ENCODE assay signal across 2 cellular contexts in genomic region chr17:79922161-79922569, GRCh38.
TF ChIP-seq lines count a peak whose summit lies in the region.

No MANE protein-coding gene starts in this region.

TF ChIP-seq in HepG2, 621 proteins besides CTCF, POLR2A, EP300 and RAD21:
- TF ChIP-seq TOPORS (CRISPR knock-in tag; IDR thresholded peaks at IDR 0.05), result no peak
- TF ChIP-seq ZNF879 (CRISPR knock-in tag; IDR thresholded peaks at IDR 0.05), result no peak
- TF ChIP-seq ZNF331 (CRISPR knock-in tag; IDR thresholded peaks at IDR 0.05), result no peak
- peak; percentile 61 for TF ChIP-seq BCL6 (CRISPR knock-in tag; IDR thresholded peaks at IDR 0.05)
- TF ChIP-seq MED13 (CRISPR knock-in tag; IDR thresholded peaks at IDR 0.05), result no peak
- no peak for TF ChIP-seq KAT2B (IDR thresholded peaks at IDR 0.05; ENCODE audit: borderline replicate concordance, low read depth, low read length)
- TF ChIP-seq FOXO1 (CRISPR knock-in tag; IDR thresholded peaks at IDR 0.05), result no peak
- TF ChIP-seq ZBTB20 (CRISPR knock-in tag; IDR thresholded peaks at IDR 0.05; ENCODE audit: borderline replicate concordance, low read depth), result no peak
- TF ChIP-seq FUBP1 (CRISPR knock-in tag; IDR thresholded peaks at IDR 0.05; ENCODE audit: borderline replicate concordance), result no peak
- 0 out of 2 replicates have a peak, but pooled peaks have one; percentile 38 for TF ChIP-seq ZNF740 (CRISPR knock-in tag; IDR thresholded peaks at IDR 0.05)
- TF ChIP-seq ZSCAN21 (CRISPR knock-in tag; IDR thresholded peaks at IDR 0.05; ENCODE audit: borderline replicate concordance), result no peak
- TF ChIP-seq, protein P1, sequence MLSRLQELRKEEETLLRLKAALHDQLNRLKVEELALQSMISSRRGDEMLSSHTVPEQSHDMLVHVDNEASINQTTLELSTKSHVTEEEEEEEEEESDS (CRISPR knock-in tag; IDR thresholded peaks at IDR 0.05; ENCODE audit: borderline replicate concordance), result no peak
- TF ChIP-seq JUND (CRISPR knock-in tag; IDR thresholded peaks at IDR 0.05), result no peak
- no peak for TF ChIP-seq ARNT2 (CRISPR knock-in tag; IDR thresholded peaks at IDR 0.05; ENCODE audit: low read depth)
- TF ChIP-seq YEATS2 (CRISPR knock-in tag; IDR thresholded peaks at IDR 0.05; ENCODE audit: borderline replicate concordance), result no peak

TF ChIP-seq in GM23338, 12 proteins besides CTCF, POLR2A, EP300 and RAD21:
- TF ChIP-seq NANOG (IDR thresholded peaks at IDR 0.05; ENCODE audit: borderline replicate concordance) (no peak), POLR2AphosphoS5 (IDR thresholded peaks at IDR 0.05; ENCODE audit: low read depth) (no peak), CREB1 (CRISPR knock-in tag; IDR thresholded peaks at IDR 0.05; ENCODE audit: low read depth) (no peak), ZNF114 (CRISPR knock-in tag; IDR thresholded peaks at IDR 0.05) (no peak), EZH2phosphoT487 (IDR thresholded peaks at IDR 0.05; ENCODE audit: unreplicated experiment) (no peak), JUNB (IDR thresholded peaks at IDR 0.05; ENCODE audit: unreplicated experiment) (no peak), STAT1 (IDR thresholded peaks at IDR 0.05; ENCODE audit: unreplicated experiment) (no peak), ZNF331 (CRISPR knock-in tag; IDR thresholded peaks at IDR 0.05; ENCODE audit: low read depth) (no peak), EZH2 (IDR thresholded peaks at IDR 0.05; ENCODE audit: low read depth, unreplicated experiment) (no peak), ETS1 (IDR thresholded peaks at IDR 0.05) (no peak)
- TF ChIP-seq, protein P2, sequence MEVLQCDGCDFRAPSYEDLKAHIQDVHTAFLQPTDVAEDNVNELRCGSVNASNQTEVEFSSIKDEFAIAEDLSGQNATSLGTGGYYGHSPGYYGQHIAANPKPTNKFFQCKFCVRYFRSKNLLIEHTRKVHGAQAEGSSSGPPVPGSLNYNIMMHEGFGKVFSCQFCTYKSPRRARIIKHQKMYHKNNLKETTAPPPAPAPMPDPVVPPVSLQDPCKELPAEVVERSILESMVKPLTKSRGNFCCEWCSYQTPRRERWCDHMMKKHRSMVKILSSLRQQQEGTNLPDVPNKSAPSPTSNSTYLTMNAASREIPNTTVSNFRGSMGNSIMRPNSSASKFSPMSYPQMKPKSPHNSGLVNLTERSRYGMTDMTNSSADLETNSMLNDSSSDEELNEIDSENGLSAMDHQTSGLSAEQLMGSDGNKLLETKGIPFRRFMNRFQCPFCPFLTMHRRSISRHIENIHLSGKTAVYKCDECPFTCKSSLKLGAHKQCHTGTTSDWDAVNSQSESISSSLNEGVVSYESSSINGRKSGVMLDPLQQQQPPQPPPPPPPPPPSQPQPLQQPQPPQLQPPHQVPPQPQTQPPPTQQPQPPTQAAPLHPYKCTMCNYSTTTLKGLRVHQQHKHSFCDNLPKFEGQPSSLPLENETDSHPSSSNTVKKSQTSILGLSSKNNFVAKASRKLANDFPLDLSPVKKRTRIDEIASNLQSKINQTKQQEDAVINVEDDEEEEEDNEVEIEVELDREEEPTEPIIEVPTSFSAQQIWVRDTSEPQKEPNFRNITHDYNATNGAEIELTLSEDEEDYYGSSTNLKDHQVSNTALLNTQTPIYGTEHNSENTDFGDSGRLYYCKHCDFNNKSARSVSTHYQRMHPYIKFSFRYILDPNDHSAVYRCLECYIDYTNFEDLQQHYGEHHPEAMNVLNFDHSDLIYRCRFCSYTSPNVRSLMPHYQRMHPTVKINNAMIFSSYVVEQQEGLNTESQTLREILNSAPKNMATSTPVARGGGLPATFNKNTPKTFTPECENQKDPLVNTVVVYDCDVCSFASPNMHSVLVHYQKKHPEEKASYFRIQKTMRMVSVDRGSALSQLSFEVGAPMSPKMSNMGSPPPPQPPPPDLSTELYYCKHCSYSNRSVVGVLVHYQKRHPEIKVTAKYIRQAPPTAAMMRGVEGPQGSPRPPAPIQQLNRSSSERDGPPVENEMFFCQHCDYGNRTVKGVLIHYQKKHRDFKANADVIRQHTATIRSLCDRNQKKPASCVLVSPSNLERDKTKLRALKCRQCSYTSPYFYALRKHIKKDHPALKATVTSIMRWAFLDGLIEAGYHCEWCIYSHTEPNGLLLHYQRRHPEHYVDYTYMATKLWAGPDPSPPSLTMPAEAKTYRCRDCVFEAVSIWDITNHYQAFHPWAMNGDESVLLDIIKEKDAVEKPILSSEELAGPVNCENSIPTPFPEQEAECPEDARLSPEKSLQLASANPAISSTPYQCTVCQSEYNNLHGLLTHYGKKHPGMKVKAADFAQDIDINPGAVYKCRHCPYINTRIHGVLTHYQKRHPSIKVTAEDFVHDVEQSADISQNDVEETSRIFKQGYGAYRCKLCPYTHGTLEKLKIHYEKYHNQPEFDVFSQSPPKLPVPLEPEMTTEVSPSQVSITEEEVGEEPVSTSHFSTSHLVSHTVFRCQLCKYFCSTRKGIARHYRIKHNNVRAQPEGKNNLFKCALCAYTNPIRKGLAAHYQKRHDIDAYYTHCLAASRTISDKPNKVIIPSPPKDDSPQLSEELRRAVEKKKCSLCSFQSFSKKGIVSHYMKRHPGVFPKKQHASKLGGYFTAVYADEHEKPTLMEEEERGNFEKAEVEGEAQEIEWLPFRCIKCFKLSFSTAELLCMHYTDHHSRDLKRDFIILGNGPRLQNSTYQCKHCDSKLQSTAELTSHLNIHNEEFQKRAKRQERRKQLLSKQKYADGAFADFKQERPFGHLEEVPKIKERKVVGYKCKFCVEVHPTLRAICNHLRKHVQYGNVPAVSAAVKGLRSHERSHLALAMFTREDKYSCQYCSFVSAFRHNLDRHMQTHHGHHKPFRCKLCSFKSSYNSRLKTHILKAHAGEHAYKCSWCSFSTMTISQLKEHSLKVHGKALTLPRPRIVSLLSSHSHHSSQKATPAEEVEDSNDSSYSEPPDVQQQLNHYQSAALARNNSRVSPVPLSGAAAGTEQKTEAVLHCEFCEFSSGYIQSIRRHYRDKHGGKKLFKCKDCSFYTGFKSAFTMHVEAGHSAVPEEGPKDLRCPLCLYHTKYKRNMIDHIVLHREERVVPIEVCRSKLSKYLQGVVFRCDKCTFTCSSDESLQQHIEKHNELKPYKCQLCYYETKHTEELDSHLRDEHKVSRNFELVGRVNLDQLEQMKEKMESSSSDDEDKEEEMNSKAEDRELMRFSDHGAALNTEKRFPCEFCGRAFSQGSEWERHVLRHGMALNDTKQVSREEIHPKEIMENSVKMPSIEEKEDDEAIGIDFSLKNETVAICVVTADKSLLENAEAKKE (CRISPR knock-in tag; IDR thresholded peaks at IDR 0.05), result no peak
- TF ChIP-seq, protein P3, sequence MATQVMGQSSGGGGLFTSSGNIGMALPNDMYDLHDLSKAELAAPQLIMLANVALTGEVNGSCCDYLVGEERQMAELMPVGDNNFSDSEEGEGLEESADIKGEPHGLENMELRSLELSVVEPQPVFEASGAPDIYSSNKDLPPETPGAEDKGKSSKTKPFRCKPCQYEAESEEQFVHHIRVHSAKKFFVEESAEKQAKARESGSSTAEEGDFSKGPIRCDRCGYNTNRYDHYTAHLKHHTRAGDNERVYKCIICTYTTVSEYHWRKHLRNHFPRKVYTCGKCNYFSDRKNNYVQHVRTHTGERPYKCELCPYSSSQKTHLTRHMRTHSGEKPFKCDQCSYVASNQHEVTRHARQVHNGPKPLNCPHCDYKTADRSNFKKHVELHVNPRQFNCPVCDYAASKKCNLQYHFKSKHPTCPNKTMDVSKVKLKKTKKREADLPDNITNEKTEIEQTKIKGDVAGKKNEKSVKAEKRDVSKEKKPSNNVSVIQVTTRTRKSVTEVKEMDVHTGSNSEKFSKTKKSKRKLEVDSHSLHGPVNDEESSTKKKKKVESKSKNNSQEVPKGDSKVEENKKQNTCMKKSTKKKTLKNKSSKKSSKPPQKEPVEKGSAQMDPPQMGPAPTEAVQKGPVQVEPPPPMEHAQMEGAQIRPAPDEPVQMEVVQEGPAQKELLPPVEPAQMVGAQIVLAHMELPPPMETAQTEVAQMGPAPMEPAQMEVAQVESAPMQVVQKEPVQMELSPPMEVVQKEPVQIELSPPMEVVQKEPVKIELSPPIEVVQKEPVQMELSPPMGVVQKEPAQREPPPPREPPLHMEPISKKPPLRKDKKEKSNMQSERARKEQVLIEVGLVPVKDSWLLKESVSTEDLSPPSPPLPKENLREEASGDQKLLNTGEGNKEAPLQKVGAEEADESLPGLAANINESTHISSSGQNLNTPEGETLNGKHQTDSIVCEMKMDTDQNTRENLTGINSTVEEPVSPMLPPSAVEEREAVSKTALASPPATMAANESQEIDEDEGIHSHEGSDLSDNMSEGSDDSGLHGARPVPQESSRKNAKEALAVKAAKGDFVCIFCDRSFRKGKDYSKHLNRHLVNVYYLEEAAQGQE (IDR thresholded peaks at IDR 0.05; ENCODE audit: unreplicated experiment), result no peak
